Comparison of ENCODE assay signal across 1 cellular context in the genomic region with DNA sequence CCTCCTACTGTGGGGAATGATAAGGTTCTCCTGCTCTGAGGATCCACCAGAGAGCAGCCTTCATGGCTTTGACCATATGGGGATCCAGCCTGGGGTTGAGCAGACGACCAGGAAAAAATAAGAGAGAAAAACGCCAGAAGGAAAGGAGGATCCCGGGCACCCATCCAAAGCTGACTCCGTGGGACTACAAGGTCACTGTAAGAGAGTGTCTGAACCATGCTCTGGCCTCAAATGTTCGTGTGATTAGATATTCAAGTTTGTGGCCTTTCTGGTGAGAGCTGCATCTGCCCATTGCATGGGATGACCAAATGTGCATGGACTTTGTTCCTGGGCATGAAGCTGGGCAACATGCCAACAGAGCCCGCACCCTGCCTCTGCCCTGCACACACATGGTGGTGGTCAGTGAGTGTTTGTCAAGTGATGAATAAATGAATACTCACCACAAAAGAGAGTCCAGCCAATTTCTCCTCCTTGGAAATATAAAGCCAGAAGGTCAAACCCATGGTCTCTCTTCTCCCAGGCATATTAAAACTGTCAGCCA.
TF ChIP-seq lines count a peak whose summit lies in the region.

No MANE protein-coding gene starts in this region.

TF ChIP-seq in SK-N-SH treated with all-trans-retinoic acid at 6 μM for 48 hours, 23 proteins besides CTCF, POLR2A, EP300 and RAD21 (continued from another document):
- TF ChIP-seq POU6F1 (CRISPR knock-in tag; IDR thresholded peaks at IDR 0.05; ENCODE audit: borderline replicate concordance, low read depth) (no peak), ZNF565 (CRISPR knock-in tag; conservative IDR thresholded peaks at IDR 0.05; ENCODE audit: low read depth) (no peak)
TF ChIP-seq in SK-N-SH treated with all-trans-retinoic acid at 6 μM for 48 hours: peak in this region for 0.
